In genomic region chr12:120689397-120690082, GRCh38 we compare ENCODE assay signal across 1 cellular context.
TF ChIP-seq lines count a peak whose summit lies in the region.

No MANE protein-coding gene starts in this region.

TF ChIP-seq in endothelial cell of umbilical vein, 7 proteins besides CTCF, POLR2A, EP300 and RAD21 (continued from another document):
- TF ChIP-seq POLR2AphosphoS5 (IDR thresholded peaks at IDR 0.05; ENCODE audit: insufficient read depth, low read depth, low read length) (no peak), JUN (IDR thresholded peaks at IDR 0.05; ENCODE audit: borderline replicate concordance, insufficient read depth, insufficient read length, low read depth) (no peak), FOS (IDR thresholded peaks at IDR 0.05; ENCODE audit: borderline replicate concordance, insufficient read depth, low read length) (no peak), EZH2 (IDR thresholded peaks at IDR 0.05; ENCODE audit: borderline replicate concordance, low read depth, low read length, severe bottlenecking) (no peak), MAX (IDR thresholded peaks at IDR 0.05; ENCODE audit: insufficient read depth, insufficient read length) (no peak)
TF ChIP-seq in endothelial cell of umbilical vein: peak in this region for 0.
